Comparison of ENCODE assay signal across 8 cellular contexts in the genomic region with DNA sequence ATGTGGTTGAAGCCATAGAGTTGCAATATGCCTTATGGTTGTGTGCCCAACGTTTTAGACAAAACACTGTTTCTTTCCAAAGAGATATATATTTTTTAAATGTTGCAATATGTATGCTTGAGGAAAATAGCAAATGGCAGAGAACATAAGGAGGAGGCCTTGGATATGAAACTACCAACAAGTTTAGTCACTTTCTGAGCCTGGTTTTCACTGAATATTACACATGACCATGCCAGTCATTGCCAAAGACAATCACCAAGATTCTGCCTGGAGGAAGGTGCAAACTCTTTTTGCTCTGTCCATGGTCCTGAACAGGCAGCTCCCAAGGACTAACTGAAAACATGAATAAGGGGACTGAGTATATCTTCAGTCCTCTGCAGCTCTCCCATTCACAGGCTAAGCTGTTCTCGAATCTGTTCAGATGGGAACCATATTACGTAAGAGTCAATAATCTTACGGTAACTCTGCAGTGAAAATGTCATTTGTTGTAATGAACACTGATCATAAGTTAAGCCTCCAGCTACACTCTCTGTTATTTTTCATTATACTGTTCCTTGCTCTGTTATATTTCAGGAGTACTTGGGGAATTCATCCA.
DNase-seq lines count a peak whose midpoint lies in the region; ATAC-seq lines count a peak whose summit lies in the region.

No MANE protein-coding gene starts in this region.

- peaks cover 18% of the 10 kb centered on the region for H3K9me3 Mint-ChIP-seq in activated naive CD4-positive, alpha-beta T cell treated with anti-CD3 and anti-CD28 coated beads, Interleukin-2, amount 10 ng/mL, durations not matched to agents 7 days and 5 days

- H3K4me3 Mint-ChIP-seq in activated naive CD4-positive, alpha-beta T cell treated with anti-CD3 and anti-CD28 coated beads, Interleukin-2, amount 10 ng/mL, durations not matched to agents 7 days and 5 days, result no peak overlapping the region

- H3K27ac Mint-ChIP-seq in activated naive CD4-positive, alpha-beta T cell treated with anti-CD3 and anti-CD28 coated beads, Interleukin-2, amount 10 ng/mL, durations not matched to agents 7 days and 5 days, result no peak overlapping the region

- no peaks in the 10 kb centered on the region for H3K27me3 Mint-ChIP-seq in activated naive CD4-positive, alpha-beta T cell treated with anti-CD3 and anti-CD28 coated beads, Interleukin-2, amount 10 ng/mL, durations not matched to agents 7 days and 5 days

- CTCF ChIA-PET in activated naive CD4-positive, alpha-beta T cell treated with anti-CD3 and anti-CD28 coated beads, Interleukin-2, amount 10 ng/mL, durations not matched to agents 7 days and 5 days (lab: Charles Lee), result no interaction called here

- no peaks in the 10 kb centered on the region for H3K4me1 Mint-ChIP-seq in activated naive CD4-positive, alpha-beta T cell treated with anti-CD3 and anti-CD28 coated beads, Interleukin-2, amount 10 ng/mL, durations not matched to agents 7 days and 5 days

- no peaks in the 10 kb centered on the region for H3K36me3 Mint-ChIP-seq in activated naive CD4-positive, alpha-beta T cell treated with anti-CD3 and anti-CD28 coated beads, Interleukin-2, amount 10 ng/mL, durations not matched to agents 7 days and 5 days

- peak; percentile 48 for DNase-seq in activated naive CD4-positive, alpha-beta T cell treated with anti-CD3 and anti-CD28 coated beads, Interleukin-2, amount 10 ng/mL, durations not matched to agents 7 days and 5 days
- no peak for DNase-seq in activated naive CD4-positive, alpha-beta T cell treated with anti-CD3 and anti-CD28 coated beads, Interleukin-2, amount 50 U/mL, for 16 hours
- peak; percentile 71 for DNase-seq in RKO (ENCODE audit: low spot score)
- peak; percentile 42 for DNase-seq in fibroblast of peridontal ligament (ENCODE audit: extremely low read depth)
- peak; percentile 17 for DNase-seq in stromal cell of bone marrow (ENCODE audit: low read depth)
- no peak for DNase-seq in NK-92 (lab: John Stamatoyannopoulos, UW; ENCODE audit: unreplicated experiment)
- DNase-seq in putamen (ENCODE audit: low spot score), result no peak

- ATAC-seq in HG03354 (IDR thresholded peaks at IDR 0.05; ENCODE audit: poor library complexity, severe bottlenecking, unreplicated experiment), result no peak

Comparison
In these comparisons a context has a peak if more than half of its experiments do, and no peak if none do; other contexts are left out.
1. DNase-seq: peak in activated naive CD4-positive, alpha-beta T cell treated with anti-CD3 and anti-CD28 coated beads, Interleukin-2, amount 10 ng/mL, durations not matched to agents 7 days and 5 days (single experiment), RKO (single experiment), fibroblast of peridontal ligament (single experiment) and stromal cell of bone marrow (single experiment); none in activated naive CD4-positive, alpha-beta T cell treated with anti-CD3 and anti-CD28 coated beads, Interleukin-2, amount 50 U/mL, for 16 hours (single experiment), NK-92 (single experiment) and putamen (single experiment).